19 cellular contexts compared by ENCODE assay signal in genomic region chr20:56786503-56786902, GRCh38.
DNase-seq lines count a peak whose midpoint lies in the region; ATAC-seq and TF ChIP-seq lines count a peak whose summit lies in the region.
"Had no signal": no experiment of that assay in that cellular context is flagged by ENCODE, and none has a peak within 500 bp of the region (broad histone marks: within the 10 kb centered on the region; RNA-seq: fewer than 3 reads in every experiment).

No MANE protein-coding gene starts in this region.

- H3K27ac Mint-ChIP-seq in chondrocyte (ENCODE audit: unreplicated experiment) (no peak overlapping the region), osteocyte (ENCODE audit: unreplicated experiment) (peak overlapping the region; percentile 9)
- H3K27ac Mint-ChIP-seq: IgD-negative memory B cell had no signal

- H2BK15ac ChIP-seq in IMR-90 (ENCODE audit: low read depth, low read length): peak overlapping the region; percentile 87; the same call in 1 of the 3 replicates

- TF ChIP-seq CTCF in IMR-90 (conservative IDR thresholded peaks at IDR 0.05; ENCODE audit: low read depth, low read length) (no peak), chondrocyte (IDR thresholded peaks at IDR 0.05) (no peak), osteocyte (IDR thresholded peaks at IDR 0.05) (no peak), vagina (IDR thresholded peaks at IDR 0.05) (no peak)

- no peak overlapping the region for H4K8ac ChIP-seq in IMR-90 (ENCODE audit: low read depth in 2 of 2, low read length in 2 of 2)

- peak overlapping the region; percentile 53; the same call in 1 of the 2 replicates for H3K4ac ChIP-seq in IMR-90 (ENCODE audit: low read depth, low read length)

- no peak overlapping the region for H3K4me2 ChIP-seq in IMR-90 (ENCODE audit: low read depth, low read length)

- dilution Hi-C loops in IMR-90 (cut with HindIII; ENCODE audit: low sequenced_read_pairs, unreplicated experiment): no loop called here

- BruUV-seq in IMR-90 (replicated peaks; lab: Mats Ljungman, UMichigan): no TSS peak

- no peak overlapping the region for H3K18ac ChIP-seq in IMR-90 (ENCODE audit: low read depth, low read length)

- TF ChIP-seq POLR2A in IMR-90 (IDR thresholded peaks at IDR 0.05; ENCODE audit: low read depth, low read length) (no peak), vagina (IDR thresholded peaks at IDR 0.05) (no peak)

- ATAC-seq in IMR-90 (ENCODE audit: low read depth): no peak

- H2AFZ ChIP-seq in IMR-90 (replicated peaks; ENCODE audit: low read length, poor library complexity): no peak overlapping the region

- H3K9me3 ChIP-seq in IMR-90 (ENCODE audit: control insufficient read depth, insufficient read depth, low read length) (peaks cover 2% of the 10 kb centered on the region; the same call in 1 of the 2 replicates), vagina (no peaks in the 10 kb centered on the region)
- H3K9me3 ChIP-seq: MG63, SJCRH30 had no signal

- peaks cover 2% of the 10 kb centered on the region; the same call in 1 of the 2 replicates for H3K27me3 ChIP-seq in IMR-90 (ENCODE audit: control insufficient read depth, insufficient read depth, low read length)
- H3K27me3 ChIP-seq in vagina: no peaks in the 10 kb centered on the region
- H3K27me3 ChIP-seq: MG63 had no signal

- TF ChIP-seq RAD21 in IMR-90 (IDR thresholded peaks at IDR 0.05; ENCODE audit: low read length): no peak

- H3K4me1 ChIP-seq in IMR-90 (ENCODE audit: control insufficient read depth, insufficient read depth, low read length): peaks cover 2% of the 10 kb centered on the region; the same call in 1 of the 2 replicates
- H3K4me1 ChIP-seq in vagina: peaks cover 26% of the 10 kb centered on the region
- H3K4me1 ChIP-seq: SJCRH30 had no signal

- CTCF ChIA-PET in IMR-90 (lab: Yijun Ruan, JAX): no interaction called here

- intact Hi-C loops in IMR-90 (cut with micrococcal nuclease): no loop called here
- intact Hi-C loops in vagina (cut with DNase I): no loop called here

- H3K27ac ChIP-seq in IMR-90 (ENCODE audit: insufficient read depth, low read length) (no peak overlapping the region), vagina (peak overlapping the region; percentile 88)
- H3K27ac ChIP-seq: SJCRH30 had no signal

- H3K27me3 Mint-ChIP-seq in chondrocyte (ENCODE audit: low read depth) (no peaks in the 10 kb centered on the region), osteocyte (ENCODE audit: unreplicated experiment) (no peaks in the 10 kb centered on the region)
- H3K27me3 Mint-ChIP-seq: IgD-negative memory B cell had no signal

- H2BK5ac ChIP-seq in IMR-90 (ENCODE audit: low read depth, low read length, poor library complexity, severe bottlenecking): no peak overlapping the region

- POLR2A ChIA-PET in IMR-90 (lab: Charles Lee; ENCODE audit: unreplicated experiment): no interaction called here

- no peak overlapping the region for H4K5ac ChIP-seq in IMR-90 (ENCODE audit: low read depth, low read length)

- DNase-seq in IMR-90: no peak
- DNase-seq in chondrocyte (ENCODE audit: low spot score): peak; percentile 4
- no peak for DNase-seq in osteocyte (ENCODE audit: extremely low spot score, unreplicated experiment)
- no peak for DNase-seq in vagina (ENCODE audit: extremely low spot score in 2 of 2)
- no peak for DNase-seq in NCI-H2171 treated with DMSO at 0.1 percent for 48 hours (lab: John Stamatoyannopoulos, UW)
- DNase-seq in ecto neural progenitor cell (ENCODE audit: low spot score): no peak
- DNase-seq in activated T-cell treated with anti-CD3 and anti-CD28 coated beads for 4 hours: no peak
- DNase-seq: AML-193, DMS79, H7, Kasumi-1, MG63, NCI-H1048, NCI-H1694, NCI-H2227 treated with DMSO at 0.1 percent for 48 hours, NCI-H524, NCI-H82, SJCRH30 had no signal

- no peak overlapping the region for H2AK9ac ChIP-seq in IMR-90 (replicated peaks; ENCODE audit: low read depth, low read length, poor library complexity)

- H3K4me3 ChIP-seq in IMR-90 (ENCODE audit: insufficient read depth, low read depth, low read length) (no peak overlapping the region), vagina (no peak overlapping the region)
- H3K4me3 ChIP-seq: MG63, SJCRH30 had no signal

- H3K23ac ChIP-seq in IMR-90 (ENCODE audit: low read depth, low read length): no peak overlapping the region

- H3K4me1 Mint-ChIP-seq in chondrocyte (ENCODE audit: low read depth): peaks cover 28% of the 10 kb centered on the region
- peaks cover 49% of the 10 kb centered on the region for H3K4me1 Mint-ChIP-seq in osteocyte (ENCODE audit: unreplicated experiment)
- H3K4me1 Mint-ChIP-seq: IgD-negative memory B cell had no signal

- peak overlapping the region; percentile 77 for H4K91ac ChIP-seq in IMR-90 (ENCODE audit: insufficient read depth, low read depth, low read length)

- in situ Hi-C loops in IMR-90 (cut with MboI; ENCODE audit: low sequenced_read_pairs): loop anchor here (25.0 kb wide), 1 partner anchor 424 kb away; the partner anchor contains the start of gene FAM210B

- peak overlapping the region; percentile 81 for H2BK120ac ChIP-seq in IMR-90 (ENCODE audit: low read depth, low read length)

- no peak overlapping the region for H3K4me3 Mint-ChIP-seq in chondrocyte (ENCODE audit: unreplicated experiment)
- no peak overlapping the region for H3K4me3 Mint-ChIP-seq in osteocyte (ENCODE audit: unreplicated experiment)
- H3K4me3 Mint-ChIP-seq: IgD-negative memory B cell had no signal

- WGBS in IMR-90 (ENCODE audit: extremely low coverage in 2 of 2, insufficient read length in 1 of 2), 2 experiments: no CpG with 5 or more reads among the region's 5 CpGs

- peak overlapping the region; percentile 22 for H2BK20ac ChIP-seq in IMR-90 (ENCODE audit: low read depth, low read length)

- H3K36me3 Mint-ChIP-seq in chondrocyte (ENCODE audit: low read depth) (no peaks in the 10 kb centered on the region), osteocyte (ENCODE audit: unreplicated experiment) (no peaks in the 10 kb centered on the region)
- H3K36me3 Mint-ChIP-seq: IgD-negative memory B cell had no signal

- H4K20me1 ChIP-seq in IMR-90 (ENCODE audit: insufficient read depth, low read length): peaks cover 6% of the 10 kb centered on the region; the same call in 1 of the 2 replicates

- H3K36me3 ChIP-seq in IMR-90 (ENCODE audit: control insufficient read depth, insufficient read depth, low read length): no peaks in the 10 kb centered on the region
- H3K36me3 ChIP-seq in vagina: no peaks in the 10 kb centered on the region
- H3K36me3 ChIP-seq: MG63, SJCRH30 had no signal

- 0 out of 2 replicates have a peak overlapping the region, but pooled peaks have one; percentile 20 for H2AK5ac ChIP-seq in IMR-90 (ENCODE audit: low read depth, low read length)

- H3K79me1 ChIP-seq in IMR-90 (ENCODE audit: low read depth in 1 of 2, low read length in 2 of 2): no peaks in the 10 kb centered on the region

- H3K56ac ChIP-seq in IMR-90 (ENCODE audit: extremely low read depth, insufficient read depth, low read length): no peak overlapping the region

- no peak overlapping the region for H3K14ac ChIP-seq in IMR-90 (replicated peaks; ENCODE audit: low read depth, low read length)

- no peak overlapping the region for H3K9ac ChIP-seq in IMR-90 (ENCODE audit: low read depth, low read length)

- no peaks in the 10 kb centered on the region for H3K9me1 ChIP-seq in IMR-90 (ENCODE audit: insufficient read depth, low read length)

- H3K9me3 Mint-ChIP-seq in chondrocyte (ENCODE audit: low read depth) (no peaks in the 10 kb centered on the region), osteocyte (ENCODE audit: unreplicated experiment) (no peaks in the 10 kb centered on the region)
- H3K9me3 Mint-ChIP-seq: IgD-negative memory B cell had no signal

TF ChIP-seq in IMR-90, 13 proteins besides CTCF, POLR2A, EP300 and RAD21:
- no peak for TF ChIP-seq RCOR1 (IDR thresholded peaks at IDR 0.05; ENCODE audit: insufficient replicate concordance, low read length)
- TF ChIP-seq FOS (IDR thresholded peaks at IDR 0.05; ENCODE audit: low read depth, low read length): no peak
- no peak for TF ChIP-seq SMC3 (IDR thresholded peaks at IDR 0.05; ENCODE audit: low read depth, low read length)
- TF ChIP-seq USF2 (IDR thresholded peaks at IDR 0.05; ENCODE audit: low read depth, low read length): no peak
- TF ChIP-seq MXI1 (IDR thresholded peaks at IDR 0.05; ENCODE audit: borderline replicate concordance, low read depth, low read length): no peak
- no peak for TF ChIP-seq CEBPB (IDR thresholded peaks at IDR 0.05; ENCODE audit: low read depth, low read length)
- no peak for TF ChIP-seq ELK1 (IDR thresholded peaks at IDR 0.05; ENCODE audit: borderline replicate concordance, low read depth, low read length)
- TF ChIP-seq MAFK (IDR thresholded peaks at IDR 0.05; ENCODE audit: low read depth, low read length): no peak
- no peak for TF ChIP-seq RFX5 (IDR thresholded peaks at IDR 0.05; ENCODE audit: low read depth, low read length)
- no peak for TF ChIP-seq CHD1 (IDR thresholded peaks at IDR 0.05; ENCODE audit: low read depth, low read length)
- no peak for TF ChIP-seq BHLHE40 (IDR thresholded peaks at IDR 0.05; ENCODE audit: low read depth, low read length)
- TF ChIP-seq NFE2L2 (IDR thresholded peaks at IDR 0.05; ENCODE audit: low read depth, low read length): no peak
- no peak for TF ChIP-seq MAZ (IDR thresholded peaks at IDR 0.05; ENCODE audit: borderline replicate concordance, low read depth, low read length)
